Comparison of ENCODE assay signal across 8 cellular contexts in genomic region chr4:780730-781492, GRCh38. TPM values are rescaled to one million over a fixed set of nuclear protein-coding genes. Genes with fewer than 3 reads are reported as not detected.
DNase-seq lines count a peak whose midpoint lies in the region; ATAC-seq, FAIRE-seq and TF ChIP-seq lines count a peak whose summit lies in the region.

No MANE protein-coding gene starts in this region.

- H3K9me3 ChIP-seq in Peyer's patch = no peaks in the 10 kb centered on the region
- no peaks in the 10 kb centered on the region for H3K9me3 ChIP-seq in pancreas

- H3K36me3 ChIP-seq in Peyer's patch (peaks cover 0 to 26% (median 0%) of the 10 kb centered on the region in 3 donors), pancreas (peaks cover 0 to 21% (median 10%) of the 10 kb centered on the region in 3 donors)

- 1 to 2% methylated on average over 38 of the region's 38 CpGs for WGBS in pancreas, 2 donors

- peaks cover 40% of the 10 kb centered on the region for H3K36me3 Mint-ChIP-seq in activated CD8-positive, alpha-beta memory T cell treated with anti-CD3 and anti-CD28 coated beads, Interleukin-2, amount 10 ng/mL, durations not matched to agents 7 days and 5 days

- FAIRE-seq in pancreas (lab: Jason Lieb, UNC) = no peak

- H3K9me3 Mint-ChIP-seq in activated CD8-positive, alpha-beta memory T cell treated with anti-CD3 and anti-CD28 coated beads, Interleukin-2, amount 10 ng/mL, durations not matched to agents 7 days and 5 days (ENCODE audit: low read depth) = no peaks in the 10 kb centered on the region

- TF ChIP-seq CTCF in Peyer's patch (IDR thresholded peaks at IDR 0.05) (no peak), pancreas (IDR thresholded peaks at IDR 0.05) (no peak)

- H3K27ac ChIP-seq in Peyer's patch = peak overlapping the region; percentile 86 to 96 (median 88)
- peak overlapping the region; percentile 81 to 91 (median 88) for H3K27ac ChIP-seq in pancreas

- H3K4me1 ChIP-seq in Peyer's patch (peaks cover 0 to 38% (median 9%) of the 10 kb centered on the region in 4 donors), pancreas (peaks cover 11 to 12% (median 11%) of the 10 kb centered on the region in 3 donors)

- TF ChIP-seq POLR2A in Peyer's patch (IDR thresholded peaks at IDR 0.05) = no peak

- CTCF ChIA-PET in activated CD8-positive, alpha-beta memory T cell treated with anti-CD3 and anti-CD28 coated beads, Interleukin-2, amount 10 ng/mL, durations not matched to agents 7 days and 5 days (lab: Charles Lee) = interaction anchor here (0.7 to 2.9 kb wide), 5 partner anchors 12 to 153 kb away, joined by 3 to 12 read pairs (median 5); no protein-coding TSS in a partner anchor

- H3K4me3 ChIP-seq in Peyer's patch (peak overlapping the region; percentile 83 to 98 (median 90)), pancreas (peak overlapping the region; percentile 81 to 100 (median 100))

- H3K4me3 Mint-ChIP-seq in activated CD8-positive, alpha-beta memory T cell treated with anti-CD3 and anti-CD28 coated beads, Interleukin-2, amount 10 ng/mL, durations not matched to agents 7 days and 5 days = peak overlapping the region; percentile 79

- H3K27me3 ChIP-seq in Peyer's patch (peaks cover 0 to 12% of the 10 kb centered on the region in 2 donors), pancreas (peaks cover 0 to 3% (median 0%) of the 10 kb centered on the region in 4 donors)

- H3K4me1 Mint-ChIP-seq in activated CD8-positive, alpha-beta memory T cell treated with anti-CD3 and anti-CD28 coated beads, Interleukin-2, amount 10 ng/mL, durations not matched to agents 7 days and 5 days = peaks cover 52% of the 10 kb centered on the region

- peaks cover 17% of the 10 kb centered on the region for H3K27me3 Mint-ChIP-seq in activated CD8-positive, alpha-beta memory T cell treated with anti-CD3 and anti-CD28 coated beads, Interleukin-2, amount 10 ng/mL, durations not matched to agents 7 days and 5 days

- H3K27ac Mint-ChIP-seq in activated CD8-positive, alpha-beta memory T cell treated with anti-CD3 and anti-CD28 coated beads, Interleukin-2, amount 10 ng/mL, durations not matched to agents 7 days and 5 days = peak overlapping the region; percentile 82

- peak; percentile 1 for ATAC-seq in activated CD8-positive, alpha-beta memory T cell treated with anti-CD3 and anti-CD28 coated beads, Interleukin-2, amount 10 ng/mL, durations not matched to agents 7 days and 5 days
- peak; percentile 4 for ATAC-seq in esophagus mucosa
- ATAC-seq in pancreas = peak; percentile 1 to 14 (median 7)
- ATAC-seq in GM21381 (IDR thresholded peaks at IDR 0.05; ENCODE audit: unreplicated experiment) = no peak

- no peak for DNase-seq in activated CD8-positive, alpha-beta memory T cell treated with anti-CD3 and anti-CD28 coated beads, Interleukin-2, amount 10 ng/mL, durations not matched to agents 7 days and 5 days
- DNase-seq in activated CD8-positive, alpha-beta memory T cell treated with anti-CD3 and anti-CD28 coated beads, Interleukin-2, amount 50 U/mL, for 48 hours = no peak
- DNase-seq in Peyer's patch = no peak
- peak in 2 of 6 donors; percentile 56 to 61 for DNase-seq in pancreas
- DNase-seq in C1 segment of cervical spinal cord (lab: John Stamatoyannopoulos, UW) = no peak
- DNase-seq in stimulated activated CD4-positive, alpha-beta T cell treated with anti-CD3 and anti-CD28 coated beads, Interleukin-2, amount 100 ng/mL, for 48 hours = no peak

- intact Hi-C loops in pancreas (cut with DNase I) = no loop called here

RNA-seq across cellular contexts. Expression of gene CPLX1, which starts 45.0 kb away (rescaled TPM):
- total RNA-seq in activated CD8-positive, alpha-beta memory T cell treated with anti-CD3 and anti-CD28 coated beads, Interleukin-2, amount 10 ng/mL, durations not matched to agents 7 days and 5 days = 1 to 10 TPM in 1 of 2 experiments, under 1 TPM in 1; 0.14 to 1.3 TPM
- total RNA-seq in Peyer's patch (under 1 TPM in 2 of 4 donors, not detected in 2; 0.35 to 0.67 TPM), esophagus mucosa (0.92 TPM), pancreas (1 to 10 TPM in 3 of 6 donors, under 1 TPM in 3; 0.51 to 1.8 (median 0.89) TPM)
- polyA plus RNA-seq in pancreas = 1 to 10 TPM; 6.3 to 7.7 TPM
